In the genomic region with DNA sequence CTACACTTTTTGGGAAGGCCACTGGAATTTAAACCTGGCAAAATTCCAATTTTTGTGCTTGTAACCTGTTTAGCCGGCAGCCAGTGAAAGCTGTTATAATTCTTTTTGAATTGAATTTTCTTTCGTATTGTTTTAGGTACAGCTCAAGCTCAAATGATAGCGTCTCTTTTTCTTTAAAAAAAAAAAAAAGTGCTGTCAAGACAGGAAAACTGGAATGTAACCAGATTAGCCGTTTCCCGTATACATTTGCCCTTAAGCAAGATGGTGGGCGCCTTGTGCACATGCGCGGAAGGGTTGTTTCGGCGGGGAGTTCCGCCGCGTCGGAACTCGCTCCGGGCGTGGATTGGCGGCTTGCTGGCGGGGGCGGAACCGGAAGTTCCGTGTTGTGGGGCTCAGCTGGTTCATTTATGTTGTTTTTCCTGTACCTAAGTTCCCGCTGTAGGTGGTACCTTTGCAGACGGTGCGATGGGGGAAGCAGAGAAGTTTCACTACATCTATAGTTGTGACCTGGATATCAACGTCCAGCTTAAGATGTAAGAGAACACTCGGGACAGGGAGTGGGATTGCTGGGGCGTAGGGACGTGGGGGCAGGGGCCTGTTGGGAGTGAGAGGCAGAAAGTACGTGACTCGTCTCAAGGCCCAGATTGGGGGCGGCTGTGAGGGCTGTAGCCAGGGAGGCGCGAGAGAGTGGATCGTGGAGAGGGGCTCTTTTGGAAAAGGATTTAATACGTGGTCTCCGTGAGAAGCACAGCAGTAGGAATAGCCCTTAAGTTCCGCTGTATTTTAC, we compare ENCODE assay signal across 1 cellular context.
TF ChIP-seq lines count a peak whose summit lies in the region.

TSS of gene PIK3C3 (plus strand) at position 408 of the 787 bp plus-strand sequence. CDS start at position 466, 58 bp downstream.

TF ChIP-seq in K562, 482 proteins besides CTCF, POLR2A, EP300 and RAD21 (continued from another document and continues in another):
- no peak for TF ChIP-seq ZNF277 (CRISPR knock-in tag; IDR thresholded peaks at IDR 0.05; ENCODE audit: borderline replicate concordance)
- TF ChIP-seq NFIX (CRISPR knock-in tag; IDR thresholded peaks at IDR 0.05; ENCODE audit: low read depth), result peak; percentile 58
- TF ChIP-seq SREBF1 (IDR thresholded peaks at IDR 0.05; ENCODE audit: borderline replicate concordance, low read depth, low read length), result no peak
- peak; percentile 40 for TF ChIP-seq MEIS2 (IDR thresholded peaks at IDR 0.05; ENCODE audit: partially characterized antibody)
- TF ChIP-seq BRCA1 (IDR thresholded peaks at IDR 0.05), result no peak
- no peak for TF ChIP-seq BRCA1 (CRISPR knock-in tag; IDR thresholded peaks at IDR 0.05)
- TF ChIP-seq RFX5 (IDR thresholded peaks at IDR 0.05; ENCODE audit: low read depth, low read length), result no peak
- TF ChIP-seq, protein P1, sequence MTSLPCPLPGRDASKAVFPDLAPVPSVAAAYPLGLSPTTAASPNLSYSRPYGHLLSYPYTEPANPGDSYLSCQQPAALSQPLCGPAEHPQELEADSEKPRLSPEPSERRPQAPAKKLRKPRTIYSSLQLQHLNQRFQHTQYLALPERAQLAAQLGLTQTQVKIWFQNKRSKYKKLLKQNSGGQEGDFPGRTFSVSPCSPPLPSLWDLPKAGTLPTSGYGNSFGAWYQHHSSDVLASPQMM (CRISPR knock-in tag; IDR thresholded peaks at IDR 0.05), result no peak
- TF ChIP-seq IRF2 (CRISPR knock-in tag; IDR thresholded peaks at IDR 0.05), result no peak
- peak; percentile 71; the same call in 1 of the 2 replicates for TF ChIP-seq THRB (CRISPR knock-in tag; conservative IDR thresholded peaks at IDR 0.05)
- 0 out of 2 replicates have a peak, but pooled peaks have one; percentile 14 for TF ChIP-seq RFX7 (CRISPR knock-in tag; IDR thresholded peaks at IDR 0.05)
- peak; percentile 91 for TF ChIP-seq ZNF316 (IDR thresholded peaks at IDR 0.05)
- TF ChIP-seq, protein P2, sequence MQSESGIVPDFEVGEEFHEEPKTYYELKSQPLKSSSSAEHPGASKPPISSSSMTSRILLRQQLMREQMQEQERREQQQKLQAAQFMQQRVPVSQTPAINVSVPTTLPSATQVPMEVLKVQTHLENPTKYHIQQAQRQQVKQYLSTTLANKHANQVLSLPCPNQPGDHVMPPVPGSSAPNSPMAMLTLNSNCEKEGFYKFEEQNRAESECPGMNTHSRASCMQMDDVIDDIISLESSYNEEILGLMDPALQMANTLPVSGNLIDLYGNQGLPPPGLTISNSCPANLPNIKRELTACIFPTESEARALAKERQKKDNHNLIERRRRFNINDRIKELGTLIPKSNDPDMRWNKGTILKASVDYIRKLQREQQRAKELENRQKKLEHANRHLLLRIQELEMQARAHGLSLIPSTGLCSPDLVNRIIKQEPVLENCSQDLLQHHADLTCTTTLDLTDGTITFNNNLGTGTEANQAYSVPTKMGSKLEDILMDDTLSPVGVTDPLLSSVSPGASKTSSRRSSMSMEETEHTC (IDR thresholded peaks at IDR 0.05), result no peak
- no peak for TF ChIP-seq CBX8 (IDR thresholded peaks at IDR 0.05; ENCODE audit: borderline replicate concordance, extremely low read depth, low read depth, low read length, poor library complexity, severe bottlenecking)
- no peak for TF ChIP-seq GTF2A2 (tag; IDR thresholded peaks at IDR 0.05)
- no peak for TF ChIP-seq TARDBP (IDR thresholded peaks at IDR 0.05)
- no peak for TF ChIP-seq ARID2 (IDR thresholded peaks at IDR 0.05)
- no peak for TF ChIP-seq ZNF444 (CRISPR knock-in tag; IDR thresholded peaks at IDR 0.05)
- no peak for TF ChIP-seq HSF4 (CRISPR knock-in tag; IDR thresholded peaks at IDR 0.05; ENCODE audit: borderline replicate concordance)
- TF ChIP-seq NFIC (IDR thresholded peaks at IDR 0.05), result peak; percentile 90
- no peak for TF ChIP-seq ZC3H8 (IDR thresholded peaks at IDR 0.05)
- peak in 1 of 2 experiments; percentile 79; a peak in 2 of 4 replicates for TF ChIP-seq TBL1XR1 (IDR thresholded peaks at IDR 0.05; ENCODE audit: low read length in 2 of 2)
- TF ChIP-seq GTF2E2 (tag; IDR thresholded peaks at IDR 0.05), result no peak
- no peak for TF ChIP-seq U2AF2 (optimal IDR thresholded peaks at IDR 0.05; ENCODE audit: low read depth, low read length)
- peak; percentile 66 to 97; a peak in 3 of 4 replicates for TF ChIP-seq SIN3A (IDR thresholded peaks at IDR 0.05; ENCODE audit: borderline replicate concordance in 2 of 2, control insufficient read depth in 1 of 2, low read depth in 2 of 2, low read length in 2 of 2)
- TF ChIP-seq ZNF175 (CRISPR knock-in tag; IDR thresholded peaks at IDR 0.05; ENCODE audit: low read depth), result no peak
- TF ChIP-seq ZC3H11A (IDR thresholded peaks at IDR 0.05; ENCODE audit: low read depth, low read length), result no peak
- TF ChIP-seq ZNF408 (CRISPR knock-in tag; IDR thresholded peaks at IDR 0.05; ENCODE audit: low read depth), result no peak
- no peak for TF ChIP-seq ZNF212 (CRISPR knock-in tag; IDR thresholded peaks at IDR 0.05)
- TF ChIP-seq ZNF384 (IDR thresholded peaks at IDR 0.05; ENCODE audit: low read depth, low read length), result peak; percentile 100
- TF ChIP-seq NFE2 (IDR thresholded peaks at IDR 0.05; ENCODE audit: low read depth), result no peak
- TF ChIP-seq CCAR2 (IDR thresholded peaks at IDR 0.05; ENCODE audit: low read depth, low read length), result no peak
- TF ChIP-seq MYBL2 (IDR thresholded peaks at IDR 0.05; ENCODE audit: low read depth), result no peak
- no peak for TF ChIP-seq MYBL2 (CRISPR knock-in tag; IDR thresholded peaks at IDR 0.05; ENCODE audit: borderline replicate concordance)
- no peak for TF ChIP-seq TCF15 (CRISPR knock-in tag; IDR thresholded peaks at IDR 0.05)
- TF ChIP-seq NR2F6 (CRISPR knock-in tag; IDR thresholded peaks at IDR 0.05), result no peak
- TF ChIP-seq ATF7 (IDR thresholded peaks at IDR 0.05), result peak; percentile 74
- peak; percentile 53; the same call in 1 of the 2 replicates for TF ChIP-seq POLR2AphosphoS5 (IDR thresholded peaks at IDR 0.05; ENCODE audit: control insufficient read depth, insufficient read depth, low read depth, low read length)
- TF ChIP-seq DEAF1 (CRISPR knock-in tag; IDR thresholded peaks at IDR 0.05), result no peak
- peak; percentile 7; the same call in 1 of the 2 replicates for TF ChIP-seq MAFF (IDR thresholded peaks at IDR 0.05; ENCODE audit: low read length)
- TF ChIP-seq TEAD2 (tag; IDR thresholded peaks at IDR 0.05), result no peak
- TF ChIP-seq FOXJ2 (tag; IDR thresholded peaks at IDR 0.05), result peak; percentile 87
- peak; percentile 94 for TF ChIP-seq GABPB1 (CRISPR knock-in tag; IDR thresholded peaks at IDR 0.05)
- TF ChIP-seq CUX1 (CRISPR knock-in tag; IDR thresholded peaks at IDR 0.05), result no peak
- TF ChIP-seq ZNF75A (CRISPR knock-in tag; IDR thresholded peaks at IDR 0.05), result 0 out of 2 replicates have a peak, but pooled peaks have one; percentile 30
- TF ChIP-seq TOE1 (IDR thresholded peaks at IDR 0.05; ENCODE audit: borderline replicate concordance), result peak; percentile 62
- TF ChIP-seq TOE1 (CRISPR knock-in tag; IDR thresholded peaks at IDR 0.05; ENCODE audit: borderline replicate concordance, low read depth), result no peak
- TF ChIP-seq ZSCAN29 (IDR thresholded peaks at IDR 0.05), result no peak
- no peak for TF ChIP-seq ZNF445 (CRISPR knock-in tag; IDR thresholded peaks at IDR 0.05; ENCODE audit: low read depth)
- no peak for TF ChIP-seq COPS2 (conservative IDR thresholded peaks at IDR 0.05)
- TF ChIP-seq, protein P3, sequence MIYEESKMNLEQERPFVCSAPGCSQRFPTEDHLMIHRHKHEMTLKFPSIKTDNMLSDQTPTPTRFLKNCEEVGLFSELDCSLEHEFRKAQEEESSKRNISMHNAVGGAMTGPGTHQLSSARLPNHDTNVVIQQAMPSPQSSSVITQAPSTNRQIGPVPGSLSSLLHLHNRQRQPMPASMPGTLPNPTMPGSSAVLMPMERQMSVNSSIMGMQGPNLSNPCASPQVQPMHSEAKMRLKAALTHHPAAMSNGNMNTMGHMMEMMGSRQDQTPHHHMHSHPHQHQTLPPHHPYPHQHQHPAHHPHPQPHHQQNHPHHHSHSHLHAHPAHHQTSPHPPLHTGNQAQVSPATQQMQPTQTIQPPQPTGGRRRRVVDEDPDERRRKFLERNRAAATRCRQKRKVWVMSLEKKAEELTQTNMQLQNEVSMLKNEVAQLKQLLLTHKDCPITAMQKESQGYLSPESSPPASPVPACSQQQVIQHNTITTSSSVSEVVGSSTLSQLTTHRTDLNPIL (CRISPR knock-in tag; IDR thresholded peaks at IDR 0.05), result no peak
- TF ChIP-seq CAMTA2 (CRISPR knock-in tag; conservative IDR thresholded peaks at IDR 0.05), result no peak
- no peak for TF ChIP-seq NFE2L1 (tag; IDR thresholded peaks at IDR 0.05; ENCODE audit: borderline replicate concordance, low read depth)
- TF ChIP-seq ZNF764 (CRISPR knock-in tag; IDR thresholded peaks at IDR 0.05; ENCODE audit: low read depth), result no peak
- TF ChIP-seq BCL6 (CRISPR knock-in tag; IDR thresholded peaks at IDR 0.05), result no peak
- TF ChIP-seq ZNF124 (CRISPR knock-in tag; IDR thresholded peaks at IDR 0.05), result no peak
- peak; percentile 89 for TF ChIP-seq DACH1 (IDR thresholded peaks at IDR 0.05; ENCODE audit: partially characterized antibody)
- TF ChIP-seq CREB1 (IDR thresholded peaks at IDR 0.05), result peak; percentile 46; the same call in 1 of the 2 replicates
- TF ChIP-seq CREB1 (CRISPR knock-in tag; IDR thresholded peaks at IDR 0.05), result peak; percentile 78
- TF ChIP-seq LARP7 (IDR thresholded peaks at IDR 0.05), result no peak
- no peak for TF ChIP-seq ZNF140 (CRISPR knock-in tag; IDR thresholded peaks at IDR 0.05)
